In genomic region chr1:238457610-238458009, GRCh38 we compare ENCODE assay signal across 18 cellular contexts.
"Had no signal": no experiment of that assay in that cellular context is flagged by ENCODE, and none has a peak within 500 bp of the region (broad histone marks: within the 10 kb centered on the region; RNA-seq: fewer than 3 reads in every experiment).

No MANE protein-coding gene starts in this region.

- H3K4me3 Mint-ChIP-seq: activated CD4-positive, alpha-beta T cell treated with anti-CD3 and anti-CD28 coated beads for 36 hours; endodermal cell; nephron; WTC11 had no signal

- DNase-seq: activated CD4-positive, alpha-beta T cell treated with anti-CD3 and anti-CD28 coated beads for 36 hours; activated CD4-positive, alpha-beta T cell treated with anti-CD3 and anti-CD28 coated beads, Interleukin-2, amount 50 U/mL, for 48 hours; activated gamma-delta T cell treated with Interleukin-2 at 50 U/mL for 16 hours; adrenal gland; caudate nucleus; colonic mucosa; endodermal cell; lower lobe of right lung; stimulated activated CD4-positive, alpha-beta T cell treated with anti-CD3 and anti-CD28 coated beads, Interleukin-12 subunit alpha, Interleukin-12 subunit beta, amount 100 ng/mL, for 4 hours; stimulated activated CD4-positive, alpha-beta T cell treated with anti-CD3 and anti-CD28 coated beads, Interleukin-1b, Interleukin-23, amount 100 ng/mL, for 48 hours; stimulated activated CD8-positive, alpha-beta memory T cell treated with anti-CD3 and anti-CD28 coated beads, Interleukin-4, amount 100 ng/mL, for 48 hours; stimulated activated naive CD4-positive, alpha-beta T cell; thyroid gland had no signal

- ATAC-seq: activated CD4-positive, alpha-beta T cell treated with anti-CD3 and anti-CD28 coated beads for 36 hours; activated naive CD4-positive, alpha-beta T cell treated with anti-CD3 and anti-CD28 coated beads, Interleukin-2, amount 50 U/mL, for 72 hours; lower lobe of right lung; WTC11 had no signal

- H3K4me1 Mint-ChIP-seq: activated CD4-positive, alpha-beta T cell treated with anti-CD3 and anti-CD28 coated beads for 36 hours; nephron had no signal

- H3K27ac Mint-ChIP-seq: activated CD4-positive, alpha-beta T cell treated with anti-CD3 and anti-CD28 coated beads for 36 hours; activated naive CD4-positive, alpha-beta T cell treated with anti-CD3 and anti-CD28 coated beads, Interleukin-2, amount 50 U/mL, for 72 hours; endodermal cell; nephron; progenitor cell of endocrine pancreas; WTC11 had no signal

- H3K9me3 Mint-ChIP-seq: endodermal cell, nephron had no signal

- H3K27ac ChIP-seq: adrenal gland, colonic mucosa, hepatocyte, lower lobe of right lung, thyroid gland had no signal

- H3K27me3 ChIP-seq: adrenal gland, colonic mucosa, hepatocyte, thyroid gland had no signal

- H3K4me3 ChIP-seq: adrenal gland, colonic mucosa, hepatocyte, lower lobe of right lung, thyroid gland had no signal

- H3K4me2 ChIP-seq: hepatocyte had no signal

- H3K9me3 ChIP-seq: adrenal gland, colonic mucosa, lower lobe of right lung, thyroid gland had no signal

- H3K36me3 ChIP-seq: adrenal gland, colonic mucosa, lower lobe of right lung, thyroid gland had no signal

- H3K27me3 Mint-ChIP-seq: activated CD4-positive, alpha-beta T cell treated with anti-CD3 and anti-CD28 coated beads for 36 hours; progenitor cell of endocrine pancreas had no signal

- H3K4me1 ChIP-seq: adrenal gland, colonic mucosa, lower lobe of right lung, thyroid gland had no signal
